Comparison of ENCODE assay signal across 8 cellular contexts in genomic region chr9:757246-757881, GRCh38.
A peak's percentile ranks its signal among the peaks of the same experiment; 100 is the strongest.
DNase-seq lines count a peak whose midpoint lies in the region; ATAC-seq and TF ChIP-seq lines count a peak whose summit lies in the region.

No MANE protein-coding gene starts in this region.

- peaks cover 9% of the 10 kb centered on the region for H3K4me1 Mint-ChIP-seq in neural progenitor cell

- H3K27me3 Mint-ChIP-seq in neural progenitor cell (ENCODE audit: insufficient read depth, low read depth) = peaks cover 5% of the 10 kb centered on the region

- H3K79me2 ChIP-seq in GM23248 (ENCODE audit: insufficient read depth) (no peaks in the 10 kb centered on the region), fibroblast of lung (ENCODE audit: control insufficient read depth, insufficient read depth, low read length) (no peaks in the 10 kb centered on the region), neural progenitor cell (ENCODE audit: low read depth) (no peaks in the 10 kb centered on the region)

- H3K9ac ChIP-seq in GM23248 = no peak overlapping the region
- H3K9ac ChIP-seq in fibroblast of lung (ENCODE audit: insufficient read depth, low read length) = no peak overlapping the region
- no peak overlapping the region for H3K9ac ChIP-seq in neural progenitor cell

- ATAC-seq in RWPE2 (ENCODE audit: low read depth) = peak; percentile 63
- no peak for ATAC-seq in HG03469 (IDR thresholded peaks at IDR 0.05; ENCODE audit: unreplicated experiment)

- H3K9me3 ChIP-seq in GM23248 (ENCODE audit: low read depth) = no peaks in the 10 kb centered on the region
- no peaks in the 10 kb centered on the region for H3K9me3 ChIP-seq in RWPE2 (ENCODE audit: severe bottlenecking)
- H3K9me3 ChIP-seq in fibroblast of lung (ENCODE audit: control insufficient read depth, insufficient read depth, low read depth, low read length) = no peaks in the 10 kb centered on the region
- no peaks in the 10 kb centered on the region for H3K9me3 ChIP-seq in neural progenitor cell (ENCODE audit: low read depth)

- TF ChIP-seq CTCF in AG10803 (conservative IDR thresholded peaks at IDR 0.05; ENCODE audit: low read length) (peak; percentile 74), RWPE2 (IDR thresholded peaks at IDR 0.05; ENCODE audit: poor library complexity, severe bottlenecking) (peak; percentile 62), fibroblast of lung (conservative IDR thresholded peaks at IDR 0.05 in 1 of 2, IDR thresholded peaks at IDR 0.05 in 1 of 2; ENCODE audit: low read depth in 1 of 2, low read length in 2 of 2) (peak; percentile 65 to 74), neural progenitor cell (IDR thresholded peaks at IDR 0.05) (peak; percentile 66)

- H2AFZ ChIP-seq in GM23248 = no peak overlapping the region
- H2AFZ ChIP-seq in fibroblast of lung (ENCODE audit: low read length) = no peak overlapping the region
- H2AFZ ChIP-seq in neural progenitor cell (replicated peaks) = no peak overlapping the region

- H3K9me3 Mint-ChIP-seq in neural progenitor cell = peaks cover 3% of the 10 kb centered on the region

- in situ Hi-C loops in GM23248 (cut with MboI) = no loop called here

- H3K4me2 ChIP-seq in GM23248 (ENCODE audit: unreplicated experiment) = no peak overlapping the region
- no peak overlapping the region for H3K4me2 ChIP-seq in fibroblast of lung (ENCODE audit: extremely low read depth, insufficient read depth, low read length)
- no peak overlapping the region for H3K4me2 ChIP-seq in neural progenitor cell

- no peak overlapping the region for H3K4me3 ChIP-seq in AG10803 (ENCODE audit: low read length)
- no peak overlapping the region for H3K4me3 ChIP-seq in GM23248
- no peak overlapping the region for H3K4me3 ChIP-seq in RWPE2 (ENCODE audit: severe bottlenecking)
- no peak overlapping the region for H3K4me3 ChIP-seq in fibroblast of lung (replicated peaks in 1 of 4; ENCODE audit: control extremely low read depth in 1 of 4, insufficient read depth in 1 of 4, low read depth in 3 of 4, low read length in 4 of 4)
- H3K4me3 ChIP-seq in neural progenitor cell = no peak overlapping the region

- H3K4me1 ChIP-seq in GM23248 (ENCODE audit: insufficient read depth) (peaks cover 16% of the 10 kb centered on the region), RWPE2 (ENCODE audit: insufficient read depth, poor library complexity, severe bottlenecking) (peaks cover 11% of the 10 kb centered on the region), fibroblast of lung (ENCODE audit: control insufficient read depth, extremely low read depth, insufficient read depth, low read length) (peaks cover 5% of the 10 kb centered on the region), neural progenitor cell (no peaks in the 10 kb centered on the region)

- no peaks in the 10 kb centered on the region for H3K36me3 ChIP-seq in GM23248 (ENCODE audit: low read depth)
- H3K36me3 ChIP-seq in RWPE2 (ENCODE audit: low read depth) = no peaks in the 10 kb centered on the region
- no peaks in the 10 kb centered on the region for H3K36me3 ChIP-seq in fibroblast of lung (ENCODE audit: control insufficient read depth, insufficient read depth, low read length)
- no peaks in the 10 kb centered on the region for H3K36me3 ChIP-seq in neural progenitor cell

- DNase-seq in AG10803 (ENCODE audit: low read depth) (peak; percentile 63), GM23248 (peak; percentile 77), RWPE2 (ENCODE audit: low spot score) (peak; percentile 58), fibroblast of lung (ENCODE audit: low read depth in 2 of 2) (peak; percentile 60 to 75), neural progenitor cell (ENCODE audit: low spot score) (peak; percentile 68), superior temporal gyrus (ENCODE audit: extremely low spot score) (no peak), NCI-H2081 (lab: John Stamatoyannopoulos, UW) (no peak)

- H3K27me3 ChIP-seq in GM23248 (replicated peaks; ENCODE audit: insufficient read depth) = no peaks in the 10 kb centered on the region
- H3K27me3 ChIP-seq in RWPE2 (ENCODE audit: insufficient read depth, poor library complexity, severe bottlenecking) = no peaks in the 10 kb centered on the region
- H3K27me3 ChIP-seq in fibroblast of lung (ENCODE audit: control insufficient read depth, insufficient read depth, low read length) = no peaks in the 10 kb centered on the region
- H3K27me3 ChIP-seq in neural progenitor cell = no peaks in the 10 kb centered on the region

- WGBS in GM23248 (ENCODE audit: low coverage in 1 of 2, low lambda C conversion rate in 2 of 2, missing lambda C conversion rate in 2 of 2), 2 experiments = 62 to 64% methylated on average over 13 of the region's 13 CpGs

- no peak overlapping the region for H3K27ac Mint-ChIP-seq in neural progenitor cell

- H3K27ac ChIP-seq in GM23248 (no peak overlapping the region), RWPE2 (ENCODE audit: poor library complexity, severe bottlenecking) (no peak overlapping the region), fibroblast of lung (ENCODE audit: insufficient read depth, low read length) (no peak overlapping the region), neural progenitor cell (no peak overlapping the region)

- H3F3A ChIP-seq in GM23248 (ENCODE audit: insufficient read depth) (peaks cover 18% of the 10 kb centered on the region), neural progenitor cell (ENCODE audit: low read depth) (no peaks in the 10 kb centered on the region)

- H3K4me3 Mint-ChIP-seq in neural progenitor cell = no peak overlapping the region

- H4K20me1 ChIP-seq in GM23248 (ENCODE audit: insufficient read depth) (no peaks in the 10 kb centered on the region), fibroblast of lung (ENCODE audit: control insufficient read depth, extremely low read depth, insufficient read depth, low read length) (no peaks in the 10 kb centered on the region), neural progenitor cell (ENCODE audit: low read depth) (no peaks in the 10 kb centered on the region)

- H3K9me2 ChIP-seq in GM23248 (ENCODE audit: insufficient read depth) = no peaks in the 10 kb centered on the region

- no peaks in the 10 kb centered on the region for H3K36me3 Mint-ChIP-seq in neural progenitor cell

Comparison
In these comparisons a context has a peak if more than half of its experiments do, and no peak if none do; other contexts are left out.
1. DNase-seq: peak in AG10803 (single experiment), GM23248 (single experiment), RWPE2 (single experiment), fibroblast of lung (2 of 2) and neural progenitor cell (single experiment); none in superior temporal gyrus (single experiment) and NCI-H2081 (0 of 2).
2. Peak in every context shown above with its lines, with median percentiles within 50 percentile points of each other: CTCF ChIP-seq.